In the genomic region with DNA sequence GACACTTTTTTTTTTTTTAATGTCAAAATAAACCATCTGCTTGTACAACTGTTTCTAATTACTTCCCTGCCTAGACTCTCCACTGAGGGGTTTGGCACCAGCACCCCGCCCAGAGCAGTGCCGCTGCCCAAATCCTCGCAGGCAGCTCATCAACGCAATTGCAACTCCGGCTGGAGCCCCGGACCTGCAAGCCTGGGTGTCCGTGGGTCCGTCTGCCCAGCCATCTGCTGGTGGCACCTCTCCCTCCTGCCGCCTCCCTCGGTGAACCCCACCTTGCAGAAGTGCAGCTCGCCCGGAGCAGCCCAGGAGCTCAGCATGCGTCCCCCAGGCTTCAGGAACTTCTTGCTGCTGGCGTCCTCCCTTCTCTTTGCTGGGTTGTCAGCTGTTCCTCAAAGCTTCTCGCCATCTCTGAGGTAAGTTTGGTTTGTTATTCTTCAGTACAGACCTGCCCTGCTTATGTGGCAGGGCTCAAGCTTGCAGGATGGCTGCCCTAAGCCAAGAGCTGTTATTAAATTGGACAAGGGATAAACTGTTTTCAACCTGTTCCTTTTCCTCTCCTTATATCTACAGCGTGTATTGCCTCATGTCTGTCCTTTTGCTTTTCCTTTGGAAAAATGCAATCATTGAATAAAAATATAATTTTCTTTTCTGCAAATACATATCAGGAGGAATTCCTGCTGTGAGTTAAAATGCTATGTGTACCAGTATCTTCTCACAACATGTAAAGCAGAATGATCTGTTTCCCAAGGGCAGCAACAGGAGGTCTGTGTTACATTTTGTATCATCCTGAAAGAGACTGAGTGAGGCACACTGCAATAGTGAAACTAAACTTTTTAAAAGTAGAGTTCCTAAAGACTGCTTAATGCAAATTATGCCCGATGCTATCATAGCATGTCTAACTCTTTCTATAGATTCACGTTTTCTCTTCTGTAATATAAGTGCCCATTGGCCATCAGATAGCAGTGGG, we compare ENCODE assay signal across 8 cellular contexts. TPM values are rescaled to one million over a fixed set of nuclear protein-coding genes. Genes with fewer than 3 reads are reported as not detected.
A peak's percentile ranks its signal among the peaks of the same experiment; 100 is the strongest.
DNase-seq lines count a peak whose midpoint lies in the region; ATAC-seq and TF ChIP-seq lines count a peak whose summit lies in the region.

A gene with protein sequence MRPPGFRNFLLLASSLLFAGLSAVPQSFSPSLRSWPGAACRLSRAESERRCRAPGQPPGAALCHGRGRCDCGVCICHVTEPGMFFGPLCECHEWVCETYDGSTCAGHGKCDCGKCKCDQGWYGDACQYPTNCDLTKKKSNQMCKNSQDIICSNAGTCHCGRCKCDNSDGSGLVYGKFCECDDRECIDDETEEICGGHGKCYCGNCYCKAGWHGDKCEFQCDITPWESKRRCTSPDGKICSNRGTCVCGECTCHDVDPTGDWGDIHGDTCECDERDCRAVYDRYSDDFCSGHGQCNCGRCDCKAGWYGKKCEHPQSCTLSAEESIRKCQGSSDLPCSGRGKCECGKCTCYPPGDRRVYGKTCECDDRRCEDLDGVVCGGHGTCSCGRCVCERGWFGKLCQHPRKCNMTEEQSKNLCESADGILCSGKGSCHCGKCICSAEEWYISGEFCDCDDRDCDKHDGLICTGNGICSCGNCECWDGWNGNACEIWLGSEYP (plus strand): TSS at position 157 of the 967 bp plus-strand sequence. CDS start 159 bp downstream, at position 316.

- no peaks in the 10 kb centered on the region for H3K9me3 ChIP-seq in vagina

- peaks cover 22% of the 10 kb centered on the region for H3K4me1 ChIP-seq in vagina

- no peak for TF ChIP-seq CTCF in vagina (IDR thresholded peaks at IDR 0.05)

- H3K36me3 Mint-ChIP-seq in T-helper 2 cell treated with Interferon-gamma antibody and Interleukin-4, amounts not matched to agents 5 μg/mL and 100 μg/mL, for 36 hours (ENCODE audit: low read depth) = no peaks in the 10 kb centered on the region

- peak within 1 kb of the TSS; percentile 50 to 54 for H3K4me3 ChIP-seq in vagina

- no peak for TF ChIP-seq POLR2A in vagina (IDR thresholded peaks at IDR 0.05)

- no peaks in the 10 kb centered on the region for H3K4me1 Mint-ChIP-seq in T-helper 2 cell treated with Interferon-gamma antibody and Interleukin-4, amounts not matched to agents 5 μg/mL and 100 μg/mL, for 36 hours (ENCODE audit: low read depth)

- no peaks in the 10 kb centered on the region for H3K27me3 ChIP-seq in vagina

- H3K4me3 Mint-ChIP-seq in T-helper 2 cell treated with Interferon-gamma antibody and Interleukin-4, amounts not matched to agents 5 μg/mL and 100 μg/mL, for 36 hours = peak within 1 kb of the TSS; percentile 21

- intact Hi-C loops in vagina (cut with DNase I) = no loop called here

- H3K27ac Mint-ChIP-seq in T-helper 2 cell treated with Interferon-gamma antibody and Interleukin-4, amounts not matched to agents 5 μg/mL and 100 μg/mL, for 36 hours = no peak within 1 kb of the TSS

- no peaks in the 10 kb centered on the region for H3K9me3 Mint-ChIP-seq in T-helper 2 cell treated with Interferon-gamma antibody and Interleukin-4, amounts not matched to agents 5 μg/mL and 100 μg/mL, for 36 hours

- no peak for DNase-seq in T-helper 2 cell treated with Interferon-gamma antibody and Interleukin-4, amounts not matched to agents 5 μg/mL and 100 μg/mL, for 36 hours (ENCODE audit: low spot score)
- peak; percentile 51 for DNase-seq in islet precursor cell
- DNase-seq in vagina (ENCODE audit: extremely low spot score in 2 of 2) = no peak
- DNase-seq in NCI-H1105 (lab: John Stamatoyannopoulos, UW) = no peak
- DNase-seq in DMS53 (lab: John Stamatoyannopoulos, UW) = no peak
- no peak for DNase-seq in AML-193 (lab: John Stamatoyannopoulos, UW)

- H3K27me3 Mint-ChIP-seq in T-helper 2 cell treated with Interferon-gamma antibody and Interleukin-4, amounts not matched to agents 5 μg/mL and 100 μg/mL, for 36 hours (ENCODE audit: low read depth) = peaks cover 15% of the 10 kb centered on the region

- H3K36me3 ChIP-seq in vagina = no peaks in the 10 kb centered on the region

- peak within 1 kb of the TSS; percentile 63 for H3K27ac ChIP-seq in vagina

- peak; percentile 86 for ATAC-seq in GM18868 (IDR thresholded peaks at IDR 0.05; ENCODE audit: unreplicated experiment)
- ATAC-seq in HG02763 (IDR thresholded peaks at IDR 0.05; ENCODE audit: unreplicated experiment) = peak; percentile 72

RNA-seq across cellular contexts. Expression of the gene that starts here (rescaled TPM):
- total RNA-seq in vagina = 6.4 TPM
